In genomic region chr3:130258532-130258952, GRCh38 we compare ENCODE assay signal across 17 cellular contexts.
DNase-seq lines count a peak whose midpoint lies in the region; ATAC-seq, FAIRE-seq and TF ChIP-seq lines count a peak whose summit lies in the region.
"Had no signal": no experiment of that assay in that cellular context is flagged by ENCODE, and none has a peak within 500 bp of the region (broad histone marks: within the 10 kb centered on the region; RNA-seq: fewer than 3 reads in every experiment).

No MANE protein-coding gene starts in this region.

- H3K9me3 Mint-ChIP-seq in astrocyte (ENCODE audit: unreplicated experiment) = no peaks in the 10 kb centered on the region

- no peaks in the 10 kb centered on the region for H3K4me1 Mint-ChIP-seq in astrocyte (ENCODE audit: low read depth, unreplicated experiment)

- no peak overlapping the region for H3K27ac Mint-ChIP-seq in astrocyte (ENCODE audit: unreplicated experiment)

- H3K4me2 ChIP-seq in astrocyte (ENCODE audit: low read length) = no peak overlapping the region
- H3K4me2 ChIP-seq: BLaER1 treated with 17β-estradiol and CSF1 and Interleukin-3, amounts not matched to agents 10 nM and 100 nM had no signal

- H3K9ac ChIP-seq in astrocyte (ENCODE audit: low read length) = no peak overlapping the region
- H3K9ac ChIP-seq: BLaER1 treated with 17β-estradiol and CSF1 and Interleukin-3, amounts not matched to agents 10 nM and 100 nM had no signal

- no peak for TF ChIP-seq CTCF in astrocyte (IDR thresholded peaks at IDR 0.05; ENCODE audit: insufficient read depth, low read depth, low read length)
- no peak for TF ChIP-seq CTCF in heart left ventricle (IDR thresholded peaks at IDR 0.05)
- TF ChIP-seq CTCF in testis (IDR thresholded peaks at IDR 0.05) = no peak

- H3K27ac ChIP-seq in astrocyte (ENCODE audit: low read depth, low read length) (no peak overlapping the region), heart left ventricle (peak overlapping the region in 4 of 12 donors; percentile 22 to 75 (median 49)), testis (no peak overlapping the region)
- H3K27ac ChIP-seq: BLaER1 treated with 17β-estradiol and CSF1 and Interleukin-3, amounts not matched to agents 10 nM and 100 nM; HL-60; thoracic aorta had no signal

- no peak overlapping the region for H3K4me3 ChIP-seq in astrocyte (ENCODE audit: insufficient read depth, low read depth, low read length)
- H3K4me3 ChIP-seq in heart left ventricle = no peak overlapping the region
- H3K4me3 ChIP-seq in testis = no peak overlapping the region
- H3K4me3 ChIP-seq: BLaER1 treated with 17β-estradiol and CSF1 and Interleukin-3, amounts not matched to agents 10 nM and 100 nM; esophagus muscularis mucosa; thoracic aorta had no signal

- 44 to 59% (median 53%) methylated on average over 9 of the region's 9 CpGs for WGBS in heart left ventricle, 4 donors
- 28 to 43% methylated on average over 9 of the region's 9 CpGs for WGBS in testis, 2 donors

- H3K27me3 ChIP-seq in astrocyte (ENCODE audit: insufficient read depth, low read length) (no peaks in the 10 kb centered on the region), heart left ventricle (peaks cover 0 to 6% (median 0%) of the 10 kb centered on the region in 9 donors), testis (no peaks in the 10 kb centered on the region)
- H3K27me3 ChIP-seq: BLaER1 treated with 17β-estradiol and CSF1 and Interleukin-3, amounts not matched to agents 10 nM and 100 nM; esophagus muscularis mucosa had no signal

- TF ChIP-seq POLR2A in heart left ventricle (IDR thresholded peaks at IDR 0.05) (no peak), testis (IDR thresholded peaks at IDR 0.05) (no peak)

- peaks cover 6% of the 10 kb centered on the region for H3K27me3 Mint-ChIP-seq in astrocyte (ENCODE audit: low read depth, unreplicated experiment)

- H3K36me3 ChIP-seq in astrocyte (ENCODE audit: insufficient read depth, low read length) (no peaks in the 10 kb centered on the region), heart left ventricle (no peaks in the 10 kb centered on the region), testis (ENCODE audit: low read depth, missing control alignments) (no peaks in the 10 kb centered on the region)
- H3K36me3 ChIP-seq: BLaER1 treated with 17β-estradiol and CSF1 and Interleukin-3, amounts not matched to agents 10 nM and 100 nM; esophagus muscularis mucosa; thoracic aorta had no signal

- H3K9me3 ChIP-seq in astrocyte (ENCODE audit: insufficient read depth, low read depth, low read length) (no peaks in the 10 kb centered on the region), heart left ventricle (no peaks in the 10 kb centered on the region), testis (no peaks in the 10 kb centered on the region)
- H3K9me3 ChIP-seq: BLaER1 treated with 17β-estradiol and CSF1 and Interleukin-3, amounts not matched to agents 10 nM and 100 nM; esophagus muscularis mucosa; thoracic aorta had no signal

- DNase-seq in GM04503 (ENCODE audit: low read depth) (peak; percentile 11), astrocyte (ENCODE audit: low read depth) (peak; percentile 35), heart left ventricle (peak in 4 of 5 donors; percentile 14 to 39 (median 24)), posterior vena cava (ENCODE audit: low spot score) (peak; percentile 84), testis (no peak), NCI-H1436 treated with DMSO at 0.1 percent for 48 hours (lab: John Stamatoyannopoulos, UW) (no peak)
- DNase-seq: activated T-cell treated with anti-CD3 and anti-CD28 coated beads, Interleukin-2, amount 50 U/mL, for 1 hour; NCI-H1694; NCI-H748 treated with DMSO at 0.1 percent for 48 hours; nucleus accumbens had no signal

- no peaks in the 10 kb centered on the region for H3K36me3 Mint-ChIP-seq in astrocyte (ENCODE audit: low read depth, unreplicated experiment)

- H3K4me3 Mint-ChIP-seq in astrocyte (ENCODE audit: unreplicated experiment) = no peak overlapping the region

- no peaks in the 10 kb centered on the region for H3K4me1 ChIP-seq in astrocyte (ENCODE audit: insufficient read depth, low read length)
- H3K4me1 ChIP-seq in heart left ventricle = peaks cover 0 to 28% (median 2%) of the 10 kb centered on the region in 12 donors
- H3K4me1 ChIP-seq in testis = peaks cover 3% of the 10 kb centered on the region
- H3K4me1 ChIP-seq: BLaER1 treated with 17β-estradiol and CSF1 and Interleukin-3, amounts not matched to agents 10 nM and 100 nM had no signal

- intact Hi-C loops in heart left ventricle (cut with DNase I) = no loop called here
- intact Hi-C loops in posterior vena cava (cut with DNase I) = no loop called here
- intact Hi-C loops in testis (cut with DNase I; ENCODE audit: low total_unique reads) = no loop called here

- no peak overlapping the region for H2AFZ ChIP-seq in astrocyte (ENCODE audit: low read depth, low read length)

- no peaks in the 10 kb centered on the region for H4K20me1 ChIP-seq in astrocyte (ENCODE audit: insufficient read depth, low read length)
- H4K20me1 ChIP-seq: BLaER1 treated with 17β-estradiol and CSF1 and Interleukin-3, amounts not matched to agents 10 nM and 100 nM had no signal

- ATAC-seq in heart left ventricle (peak; percentile 60 to 77 (median 66)), GM21737 (IDR thresholded peaks at IDR 0.05; ENCODE audit: unreplicated experiment) (no peak), HG02970 (IDR thresholded peaks at IDR 0.05; ENCODE audit: low FRiP score, unreplicated experiment) (no peak)
- ATAC-seq: HCT116 had no signal

- H3K79me2 ChIP-seq in astrocyte (ENCODE audit: insufficient read depth, low read length) = no peaks in the 10 kb centered on the region

- FAIRE-seq in astrocyte (lab: Jason Lieb, UNC) = no peak

Comparison
In these comparisons a context has a peak if more than half of its experiments do, and no peak if none do; other contexts are left out.
1. DNase-seq: peak in GM04503 (single experiment), astrocyte (single experiment), heart left ventricle (4 of 5) and posterior vena cava (single experiment); none in testis (single experiment) and NCI-H1436 treated with DMSO at 0.1 percent for 48 hours (single experiment).
2. ATAC-seq: peak in heart left ventricle (4 of 4); none in GM21737 (single experiment) and HG02970 (single experiment).